Comparison of ENCODE assay signal across 16 cellular contexts in the genomic region with DNA sequence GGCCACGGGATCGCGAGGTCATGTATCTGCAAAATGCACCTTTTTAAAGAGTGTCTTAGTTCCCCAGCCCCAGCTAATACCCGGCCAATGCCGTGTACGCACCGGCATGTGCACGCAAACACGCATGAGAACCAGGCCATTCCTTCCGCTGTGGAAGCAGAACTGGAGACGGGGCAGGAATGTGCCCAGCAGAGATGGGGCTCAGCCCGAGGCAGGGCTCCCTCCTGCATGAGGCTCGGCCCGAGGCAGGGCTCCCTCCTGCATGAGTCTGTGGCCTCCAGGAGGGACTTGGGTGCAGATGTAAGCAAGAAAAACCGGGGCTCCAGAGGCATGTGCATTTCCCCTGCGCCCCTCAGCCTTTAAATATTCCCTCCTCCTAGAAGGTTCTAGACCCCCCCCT. TPM values are rescaled to one million over a fixed set of nuclear protein-coding genes. Genes with fewer than 3 reads are reported as not detected.
"Had no signal": no experiment of that assay in that cellular context is flagged by ENCODE, and none has a peak within 500 bp of the region (broad histone marks: within the 10 kb centered on the region; RNA-seq: fewer than 3 reads in every experiment).

No MANE protein-coding gene starts in this region.

- DNase-seq: activated CD4-positive, alpha-beta memory T cell treated with anti-CD3 and anti-CD28 coated beads, Interleukin-2, amount 10 ng/mL, durations not matched to agents 7 days and 5 days; activated naive CD4-positive, alpha-beta T cell; central memory CD4-positive, alpha-beta T cell; effector memory CD8-positive, alpha-beta T cell; gastrocnemius medialis; hippocampal formation; naive thymus-derived CD8-positive, alpha-beta T cell; stimulated activated CD4-positive, alpha-beta T cell treated with anti-CD3 and anti-CD28 coated beads, Interleukin-2, amount 100 ng/mL, for 24 hours; stimulated activated naive CD4-positive, alpha-beta T cell; SW 1271; upper lobe of right lung had no signal

- H3K27ac Mint-ChIP-seq: activated CD4-positive, alpha-beta memory T cell treated with anti-CD3 and anti-CD28 coated beads, Interleukin-2, amount 10 ng/mL, durations not matched to agents 7 days and 5 days; activated T-helper 1 cell treated with anti-CD3 and anti-CD28 coated beads, Interleukin-12 subunit alpha, Interleukin-12 subunit beta, Interleukin-2, Interleukin-4 antibody, amounts not matched to agents 30 ng/mL and 10 ng/mL and 1 ng/mL, durations not matched to agents 14 hours and 24 hours and 36 hours; effector memory CD8-positive, alpha-beta T cell; progenitor cell of endocrine pancreas had no signal

- ATAC-seq: effector memory CD8-positive, alpha-beta T cell; naive thymus-derived CD8-positive, alpha-beta T cell had no signal

- H3K4me3 ChIP-seq: gastrocnemius medialis, mucosa of descending colon, upper lobe of right lung had no signal

- H3K36me3 Mint-ChIP-seq: naive thymus-derived CD8-positive, alpha-beta T cell had no signal

- H3K4me3 Mint-ChIP-seq: activated CD4-positive, alpha-beta memory T cell treated with anti-CD3 and anti-CD28 coated beads, Interleukin-2, amount 10 ng/mL, durations not matched to agents 7 days and 5 days; activated T-helper 1 cell treated with anti-CD3 and anti-CD28 coated beads, Interleukin-12 subunit alpha, Interleukin-12 subunit beta, Interleukin-2, Interleukin-4 antibody, amounts not matched to agents 30 ng/mL and 10 ng/mL and 1 ng/mL, durations not matched to agents 14 hours and 24 hours and 36 hours; effector memory CD8-positive, alpha-beta T cell; naive thymus-derived CD8-positive, alpha-beta T cell had no signal

- H3K27ac ChIP-seq: epithelial cell of prostate, upper lobe of right lung had no signal

- H3K9me3 Mint-ChIP-seq: activated CD4-positive, alpha-beta memory T cell treated with anti-CD3 and anti-CD28 coated beads, Interleukin-2, amount 10 ng/mL, durations not matched to agents 7 days and 5 days; activated T-helper 1 cell treated with anti-CD3 and anti-CD28 coated beads, Interleukin-12 subunit alpha, Interleukin-12 subunit beta, Interleukin-2, Interleukin-4 antibody, amounts not matched to agents 30 ng/mL and 10 ng/mL and 1 ng/mL, durations not matched to agents 14 hours and 24 hours and 36 hours; effector memory CD8-positive, alpha-beta T cell; naive thymus-derived CD8-positive, alpha-beta T cell had no signal

- H3K27me3 ChIP-seq: gastrocnemius medialis, upper lobe of right lung had no signal

- H3K9me3 ChIP-seq: gastrocnemius medialis, mucosa of descending colon, upper lobe of right lung had no signal

- H3K36me3 ChIP-seq: gastrocnemius medialis, upper lobe of right lung had no signal

- H3K27me3 Mint-ChIP-seq: activated CD4-positive, alpha-beta memory T cell treated with anti-CD3 and anti-CD28 coated beads, Interleukin-2, amount 10 ng/mL, durations not matched to agents 7 days and 5 days had no signal

RNA-seq across cellular contexts. Expression of a gene that starts 38.2 kb away (rescaled TPM):
- total RNA-seq: activated CD4-positive, alpha-beta memory T cell treated with anti-CD3 and anti-CD28 coated beads, Interleukin-2, amount 10 ng/mL, durations not matched to agents 7 days and 5 days; activated T-helper 1 cell treated with anti-CD3 and anti-CD28 coated beads, Interleukin-12 subunit alpha, Interleukin-12 subunit beta, Interleukin-2, Interleukin-4 antibody, amounts not matched to agents 30 ng/mL and 10 ng/mL and 1 ng/mL, durations not matched to agents 14 hours and 24 hours and 36 hours had no signal
- polyA plus RNA-seq: mammary epithelial cell; naive thymus-derived CD8-positive, alpha-beta T cell had no signal
